ENCODE assay signal across 10 cellular contexts in genomic region chr12:26746315-26746714, GRCh38.
A peak's percentile ranks its signal among the peaks of the same experiment; 100 is the strongest.
DNase-seq lines count a peak whose midpoint lies in the region; ATAC-seq lines count a peak whose summit lies in the region.
"Had no signal": no experiment of that assay in that cellular context is flagged by ENCODE, and none has a peak within 500 bp of the region (broad histone marks: within the 10 kb centered on the region; RNA-seq: fewer than 3 reads in every experiment).

No MANE protein-coding gene starts in this region.

- peak overlapping the region; percentile 21 for H3K27ac Mint-ChIP-seq in activated CD4-positive, alpha-beta T cell treated with anti-CD3 and anti-CD28 coated beads for 36 hours
- H3K27ac Mint-ChIP-seq: IgD-negative memory B cell had no signal

- DNase-seq in activated CD4-positive, alpha-beta T cell treated with anti-CD3 and anti-CD28 coated beads for 36 hours: no peak
- DNase-seq in activated CD4-positive, alpha-beta T cell treated with anti-CD3 and anti-CD28 coated beads for 48 hours: no peak
- DNase-seq in RPMI7951 (ENCODE audit: low read depth) (peak; percentile 78), fibroblast of gingiva (ENCODE audit: low read depth) (peak; percentile 24), Right ventricle myocardium superior (no peak)
- DNase-seq in stimulated activated naive CD8-positive, alpha-beta T cell treated with anti-CD3 and anti-CD28 coated beads, Interleukin-15, Interleukin-2, amounts not matched to agents 100 U/mL and 50 U/mL, for 24 hours: no peak
- DNase-seq in activated CD8-positive, alpha-beta memory T cell treated with anti-CD3 and anti-CD28 coated beads, Interleukin-2, amount 50 U/mL, for 4 hours: no peak
- DNase-seq: H7 had no signal

- no peak overlapping the region for H3K4me3 Mint-ChIP-seq in activated CD4-positive, alpha-beta T cell treated with anti-CD3 and anti-CD28 coated beads for 36 hours
- H3K4me3 Mint-ChIP-seq: IgD-negative memory B cell had no signal

- H3K4me1 Mint-ChIP-seq in activated CD4-positive, alpha-beta T cell treated with anti-CD3 and anti-CD28 coated beads for 36 hours: peaks cover 78% of the 10 kb centered on the region

- CTCF ChIA-PET in activated CD4-positive, alpha-beta T cell treated with anti-CD3 and anti-CD28 coated beads for 36 hours (lab: Charles Lee): interaction anchor here (0.8 to 1.0 kb wide), 5 partner anchors 10 to 138 kb away, joined by 3 to 5 read pairs (median 3); no protein-coding TSS in a partner anchor

- POLR2A ChIA-PET in activated CD4-positive, alpha-beta T cell treated with anti-CD3 and anti-CD28 coated beads for 36 hours (lab: Charles Lee): no interaction called here

- peak; percentile 69 for ATAC-seq in activated CD4-positive, alpha-beta T cell treated with anti-CD3 and anti-CD28 coated beads for 36 hours
- peak; percentile 58 for ATAC-seq in stimulated activated naive CD8-positive, alpha-beta T cell treated with anti-CD3 and anti-CD28 coated beads, Interleukin-15, Interleukin-2, amounts not matched to agents 100 U/mL and 50 U/mL, for 24 hours
- ATAC-seq in Right ventricle myocardium superior (ENCODE audit: poor library complexity) (no peak), GM21737 (IDR thresholded peaks at IDR 0.05; ENCODE audit: unreplicated experiment) (no peak)

- H3K36me3 Mint-ChIP-seq in activated CD4-positive, alpha-beta T cell treated with anti-CD3 and anti-CD28 coated beads for 36 hours (ENCODE audit: low read depth): peaks cover 26% of the 10 kb centered on the region

- H3K27me3 Mint-ChIP-seq in activated CD4-positive, alpha-beta T cell treated with anti-CD3 and anti-CD28 coated beads for 36 hours: no peaks in the 10 kb centered on the region
- H3K27me3 Mint-ChIP-seq: IgD-negative memory B cell had no signal

- no peaks in the 10 kb centered on the region for H3K9me3 Mint-ChIP-seq in activated CD4-positive, alpha-beta T cell treated with anti-CD3 and anti-CD28 coated beads for 36 hours (ENCODE audit: low read depth)
- H3K9me3 Mint-ChIP-seq: IgD-negative memory B cell had no signal

- intact Hi-C loops in activated CD4-positive, alpha-beta T cell treated with anti-CD3 and anti-CD28 coated beads for 36 hours (cut with DNase I, micrococcal nuclease): loop anchor here (5.0 to 10.0 kb wide), 4 partner anchors 46 to 1692 kb away; partner anchors contain the start of gene STK38L (in 1 of the 2)
- intact Hi-C loops in Right ventricle myocardium superior (cut with DNase I): no loop called here

Comparison
In these comparisons a context has a peak if more than half of its experiments do, and no peak if none do; other contexts are left out.
1. ATAC-seq: peak in activated CD4-positive, alpha-beta T cell treated with anti-CD3 and anti-CD28 coated beads for 36 hours (single experiment) and stimulated activated naive CD8-positive, alpha-beta T cell treated with anti-CD3 and anti-CD28 coated beads, Interleukin-15, Interleukin-2, amounts not matched to agents 100 U/mL and 50 U/mL, for 24 hours (single experiment); none in Right ventricle myocardium superior (single experiment) and GM21737 (single experiment).
2. DNase-seq: peak in RPMI7951 (single experiment) and fibroblast of gingiva (single experiment); none in activated CD4-positive, alpha-beta T cell treated with anti-CD3 and anti-CD28 coated beads for 36 hours (single experiment), activated CD4-positive, alpha-beta T cell treated with anti-CD3 and anti-CD28 coated beads for 48 hours (single experiment), stimulated activated naive CD8-positive, alpha-beta T cell treated with anti-CD3 and anti-CD28 coated beads, Interleukin-15, Interleukin-2, amounts not matched to agents 100 U/mL and 50 U/mL, for 24 hours (single experiment), activated CD8-positive, alpha-beta memory T cell treated with anti-CD3 and anti-CD28 coated beads, Interleukin-2, amount 50 U/mL, for 4 hours (single experiment) and Right ventricle myocardium superior (single experiment).